Comparison of ENCODE assay signal across 8 cellular contexts in genomic region chr12:57631566-57632368, GRCh38. TPM values are rescaled to one million over a fixed set of nuclear protein-coding genes. Genes with fewer than 3 reads are reported as not detected.
A peak's percentile ranks its signal among the peaks of the same experiment; 100 is the strongest.
DNase-seq lines count a peak whose midpoint lies in the region; ATAC-seq and TF ChIP-seq lines count a peak whose summit lies in the region.

No MANE protein-coding gene starts in this region.

- H2BK5ac ChIP-seq in mesenchymal stem cell (ENCODE audit: low read depth, low read length, poor library complexity, severe bottlenecking): no peak overlapping the region

- no peak overlapping the region for H3K23ac ChIP-seq in mesenchymal stem cell (ENCODE audit: low read length in 2 of 2)

- no peak overlapping the region for H3K9ac ChIP-seq in mammary epithelial cell (ENCODE audit: insufficient read depth, low read length)
- H3K9ac ChIP-seq in mesenchymal stem cell (ENCODE audit: low read length): no peak overlapping the region

- H3K14ac ChIP-seq in mesenchymal stem cell (ENCODE audit: low read length in 2 of 2): no peak overlapping the region

- no TSS peak for BruUV-seq in mammary epithelial cell (replicated peaks; lab: Mats Ljungman, UMichigan)

- ATAC-seq in aorta (ENCODE audit: low FRiP score) (peak; percentile 47), HG03571 (IDR thresholded peaks at IDR 0.05; ENCODE audit: unreplicated experiment) (no peak), GM21447 (IDR thresholded peaks at IDR 0.05; ENCODE audit: unreplicated experiment) (no peak), GM18517 (IDR thresholded peaks at IDR 0.05; ENCODE audit: unreplicated experiment) (no peak)

- H3K4me3 ChIP-seq in mammary epithelial cell (replicated peaks in 1 of 3; ENCODE audit: insufficient read depth in 1 of 3, low read depth in 2 of 3, low read length in 3 of 3) (peak overlapping the region; percentile 61 to 69 (median 66)), mesenchymal stem cell (ENCODE audit: insufficient read depth in 1 of 2, low read depth in 1 of 2, low read length in 2 of 2) (peak overlapping the region; percentile 45 to 47), aorta (ENCODE audit: low read length in 2 of 2) (peak overlapping the region in 1 of 2 donors; percentile 75)

- H4K8ac ChIP-seq in mesenchymal stem cell (ENCODE audit: low read length): no peak overlapping the region

- peak overlapping the region; percentile 1 for H2BK15ac ChIP-seq in mesenchymal stem cell (ENCODE audit: low read depth, poor library complexity, severe bottlenecking)

- H3K9me3 ChIP-seq in mammary epithelial cell (replicated peaks; ENCODE audit: insufficient read depth, low read length): no peaks in the 10 kb centered on the region
- H3K9me3 ChIP-seq in mesenchymal stem cell (ENCODE audit: control insufficient read depth, low read length): no peaks in the 10 kb centered on the region
- H3K9me3 ChIP-seq in aorta (ENCODE audit: control insufficient read depth, low read length): no peaks in the 10 kb centered on the region

- in situ Hi-C loops in mammary epithelial cell (cut with MboI; ENCODE audit: low sequenced_read_pairs in 2 of 2): no loop called here

- no peak overlapping the region for H2BK12ac ChIP-seq in mesenchymal stem cell (ENCODE audit: low read length in 2 of 2)

- dilution Hi-C loops in mammary epithelial cell (cut with HindIII; ENCODE audit: low sequenced_read_pairs): no loop called here

- H3K4ac ChIP-seq in mesenchymal stem cell (ENCODE audit: low read depth in 1 of 2, low read length in 2 of 2): no peak overlapping the region

- peak overlapping the region; percentile 95 for H2AFZ ChIP-seq in mammary epithelial cell (ENCODE audit: low read depth, low read length)
- peak overlapping the region; percentile 66 for H2AFZ ChIP-seq in mesenchymal stem cell (ENCODE audit: low read depth, low read length)

- H3K18ac ChIP-seq in mesenchymal stem cell (ENCODE audit: low read depth in 1 of 2, low read length in 2 of 2): no peak overlapping the region

- no peaks in the 10 kb centered on the region for H4K20me1 ChIP-seq in mammary epithelial cell (ENCODE audit: insufficient read depth, low read length)

- no peak overlapping the region for H4K91ac ChIP-seq in mesenchymal stem cell (ENCODE audit: low read length)

- H3K4me2 ChIP-seq in mammary epithelial cell (ENCODE audit: insufficient read depth, low read depth, low read length) (peak overlapping the region; percentile 99), mesenchymal stem cell (ENCODE audit: low read length, poor library complexity, severe bottlenecking) (peak overlapping the region; percentile 100)

- no peak overlapping the region for H2BK120ac ChIP-seq in mesenchymal stem cell (ENCODE audit: low read depth, low read length)

- H3K4me1 ChIP-seq in mammary epithelial cell (ENCODE audit: insufficient read depth, low read length) (peaks cover 20% of the 10 kb centered on the region), mesenchymal stem cell (ENCODE audit: control insufficient read depth, insufficient read depth, low read depth, low read length) (peaks cover 24% of the 10 kb centered on the region), aorta (ENCODE audit: control insufficient read depth in 1 of 2, insufficient read depth in 2 of 2, low read length in 2 of 2) (no peaks in the 10 kb centered on the region)

- H2AK5ac ChIP-seq in mesenchymal stem cell (ENCODE audit: low read length, severe bottlenecking): no peak overlapping the region

- no peaks in the 10 kb centered on the region for H3K36me3 ChIP-seq in mammary epithelial cell (ENCODE audit: insufficient read depth, low read length)
- no peaks in the 10 kb centered on the region for H3K36me3 ChIP-seq in mesenchymal stem cell (ENCODE audit: control insufficient read depth in 1 of 2, insufficient read depth in 2 of 2, low read depth in 1 of 2, low read length in 2 of 2)
- H3K36me3 ChIP-seq in aorta (ENCODE audit: control insufficient read depth in 1 of 2, insufficient read depth in 2 of 2, low read length in 1 of 2): no peaks in the 10 kb centered on the region

- H3K79me1 ChIP-seq in mesenchymal stem cell (replicated peaks; ENCODE audit: low read length, poor library complexity, severe bottlenecking): no peaks in the 10 kb centered on the region

- TF ChIP-seq CTCF in mammary epithelial cell (conservative IDR thresholded peaks at IDR 0.05 in 1 of 2, IDR thresholded peaks at IDR 0.05 in 1 of 2; ENCODE audit: extremely low read depth in 1 of 2, insufficient read depth in 1 of 2, low read depth in 1 of 2, low read length in 2 of 2): no peak

- H3K27ac ChIP-seq in mammary epithelial cell (ENCODE audit: insufficient read depth, low read depth, low read length): no peak overlapping the region
- no peak overlapping the region for H3K27ac ChIP-seq in mesenchymal stem cell (ENCODE audit: low read length, poor library complexity, severe bottlenecking)
- no peak overlapping the region for H3K27ac ChIP-seq in aorta (ENCODE audit: low read depth in 1 of 2, low read length in 2 of 2)

- WGBS in mammary epithelial cell (ENCODE audit: low coverage, missing lambda C conversion rate): 52% methylated on average over 4 of the region's 44 CpGs
- WGBS in mesenchymal stem cell: 3% methylated on average over 36 of the region's 44 CpGs
- 9 to 11% methylated on average over 40 to 44 of the region's 44 CpGs for WGBS in aorta, 2 donors

- intact Hi-C loops in mammary epithelial cell (cut with micrococcal nuclease) (loop anchor here (5.0 kb wide), 1 partner anchor 61 kb away; the partner anchor contains the start of gene OS9), aorta (cut with DNase I) (no loop called here)

- DNase-seq in AG20443 (ENCODE audit: low spot score): peak; percentile 34
- peak; percentile 23 for DNase-seq in HuH-7.5 (ENCODE audit: low spot score)
- DNase-seq in mammary epithelial cell: no peak
- DNase-seq in mesenchymal stem cell: peak; percentile 19
- DNase-seq in aorta: no peak

- CTCF ChIA-PET in mammary epithelial cell (lab: Charles Lee; ENCODE audit: low non-redundant PET): no interaction called here

- H3K79me2 ChIP-seq in mammary epithelial cell (ENCODE audit: insufficient read depth, low read length): no peaks in the 10 kb centered on the region

- H3K27me3 ChIP-seq in mammary epithelial cell (ENCODE audit: insufficient read depth, low read length): peaks cover 2% of the 10 kb centered on the region
- H3K27me3 ChIP-seq in mesenchymal stem cell (ENCODE audit: control insufficient read depth in 1 of 2, insufficient read depth in 1 of 2, low read length in 2 of 2): peaks cover 73 to 77% of the 10 kb centered on the region in 2 experiments
- H3K27me3 ChIP-seq in aorta (ENCODE audit: control insufficient read depth in 1 of 2, insufficient read depth in 2 of 2, low read length in 1 of 2): no peaks in the 10 kb centered on the region

RNA-seq across cellular contexts. Expression of gene B4GALNT1, which starts 1.2 kb away (rescaled TPM):
- total RNA-seq in mammary epithelial cell: 10 to 100 TPM in 1 of 2 donors, 1 to 10 TPM in 1; 8.0 to 13.4 TPM
- polyA plus RNA-seq in mammary epithelial cell: 10.8 TPM
- 36.0 TPM for polyA minus RNA-seq in mammary epithelial cell
- polyA plus RNA-seq in mesenchymal stem cell (2013, experiment 1 of 2): 0.77 TPM
- polyA plus RNA-seq in mesenchymal stem cell (2013, experiment 2 of 2): 0.96 TPM
- total RNA-seq in aorta: 1 to 10 TPM; 5.9 to 6.5 TPM
- 1 to 10 TPM; 1.0 to 2.9 TPM for polyA plus RNA-seq in aorta

RNA-seq across cellular contexts. Expression of gene ARHGEF25, which starts 20.5 kb away (rescaled TPM):
- total RNA-seq in mammary epithelial cell: 1 to 10 TPM; 2.6 to 6.3 TPM
- polyA plus RNA-seq in mammary epithelial cell: 1.3 TPM
- polyA minus RNA-seq in mammary epithelial cell: not detected
- 6.7 TPM for polyA plus RNA-seq in mesenchymal stem cell (2013, experiment 1 of 2)
- polyA plus RNA-seq in mesenchymal stem cell (2013, experiment 2 of 2): 5.9 TPM
- total RNA-seq in aorta: 10 to 100 TPM; 72.0 to 73.0 TPM
- polyA plus RNA-seq in aorta: 100 to 1,000 TPM in 1 of 2 donors, 10 to 100 TPM in 1; 65.6 to 253 TPM

RNA-seq across cellular contexts. Expression of gene DTX3, which starts 27.1 kb away (rescaled TPM):
- total RNA-seq in mammary epithelial cell: 1 to 10 TPM; 1.6 to 8.8 TPM
- polyA plus RNA-seq in mammary epithelial cell: 2.9 TPM
- 1.2 TPM for polyA minus RNA-seq in mammary epithelial cell
- 27.2 TPM for polyA plus RNA-seq in mesenchymal stem cell (2013, experiment 1 of 2)
- polyA plus RNA-seq in mesenchymal stem cell (2013, experiment 2 of 2): 26.4 TPM
- 10 to 100 TPM; 47.2 to 47.4 TPM for total RNA-seq in aorta
- 100 to 1,000 TPM in 1 of 2 donors, 10 to 100 TPM in 1; 14.0 to 123 TPM for polyA plus RNA-seq in aorta

RNA-seq across cellular contexts. Expression of gene PIP4K2C, which starts 40.8 kb away (rescaled TPM):
- total RNA-seq in mammary epithelial cell (100 to 1,000 TPM in 1 of 2 donors, 10 to 100 TPM in 1; 89.0 to 111 TPM), aorta (10 to 100 TPM; 25.1 to 28.4 TPM)
- polyA plus RNA-seq in mammary epithelial cell (79.6 TPM), aorta (10 to 100 TPM; 14.5 to 27.0 TPM)
- polyA minus RNA-seq in mammary epithelial cell: 167 TPM
- polyA plus RNA-seq in mesenchymal stem cell (2013, experiment 1 of 2): 15.5 TPM
- 15.4 TPM for polyA plus RNA-seq in mesenchymal stem cell (2013, experiment 2 of 2)

Comparison
In these comparisons a context has a peak if more than half of its experiments do, and no peak if none do; other contexts are left out.
1. DNase-seq: peak in AG20443 (single experiment), HuH-7.5 (single experiment) and mesenchymal stem cell (single experiment); none in mammary epithelial cell (single experiment) and aorta (0 of 2).
2. RNA of gene ARHGEF25, which starts 20.5 kb away (total RNA-seq): 72.0 to 73.0 TPM in aorta; 2.6 to 6.3 TPM in mammary epithelial cell; every median in the first group is over 4 times any median in the second.
3. RNA of gene DTX3, which starts 27.1 kb away (total RNA-seq): 47.2 to 47.4 TPM in aorta; 1.6 to 8.8 TPM in mammary epithelial cell; every median in the first group is over 4 times any median in the second.